In the genomic region with DNA sequence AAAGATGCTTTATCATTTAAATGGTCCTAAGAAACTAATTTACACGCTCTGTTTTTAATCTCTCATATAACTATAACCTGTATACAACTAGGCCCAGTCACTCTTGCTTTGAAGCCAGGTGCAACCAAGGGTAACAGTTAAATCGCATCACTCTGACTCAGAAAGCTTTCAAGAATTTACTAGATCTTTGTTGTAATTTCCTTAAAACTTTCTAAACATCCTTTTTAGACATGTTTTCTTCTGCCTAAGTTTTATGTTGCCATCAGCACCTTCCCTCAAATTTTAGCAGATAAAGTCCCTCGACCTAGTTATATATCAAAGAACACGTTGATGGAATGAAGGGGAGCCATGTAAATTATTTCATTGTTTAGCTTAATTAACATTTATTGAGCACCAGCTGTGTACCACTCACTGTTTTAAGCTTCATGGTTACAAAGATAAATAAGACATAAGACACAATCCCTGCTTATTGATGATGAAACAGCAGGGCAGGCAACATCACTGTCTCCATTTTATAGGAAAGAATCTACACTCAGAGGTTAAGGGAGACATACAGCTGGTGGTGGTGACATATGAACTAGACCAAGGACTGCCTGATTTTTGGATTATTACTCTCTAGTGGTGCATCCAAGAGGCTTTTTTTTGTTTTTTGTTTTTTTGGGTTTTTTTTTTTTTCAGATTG, we compare ENCODE assay signal across 16 cellular contexts.
DNase-seq lines count a peak whose midpoint lies in the region; ATAC-seq, FAIRE-seq and TF ChIP-seq lines count a peak whose summit lies in the region.
"Had no signal": no experiment of that assay in that cellular context is flagged by ENCODE, and none has a peak within 500 bp of the region (broad histone marks: within the 10 kb centered on the region; RNA-seq: fewer than 3 reads in every experiment).

No MANE protein-coding gene starts in this region.

- in situ Hi-C loops in GM12878 (cut with MboI) (no loop called here), HAP-1 (cut with MboI; ENCODE audit: low sequenced_read_pairs) (no loop called here)

- peaks cover 0 to 2% (median 0%) of the 10 kb centered on the region in 7 donors for H3K9me3 Mint-ChIP-seq in CD4-positive, CD25-positive, alpha-beta regulatory T cell
- peaks cover 8% of the 10 kb centered on the region for H3K9me3 Mint-ChIP-seq in endodermal cell
- H3K9me3 Mint-ChIP-seq: CD14-positive monocyte had no signal

- no peaks in the 10 kb centered on the region for H3K79me2 ChIP-seq in GM12878 (ENCODE audit: control insufficient read depth, insufficient read depth, low read length)

- H3K27me3 ChIP-seq in CD4-positive, CD25-positive, alpha-beta regulatory T cell (ENCODE audit: control insufficient read depth, insufficient read depth, low read length), result no peaks in the 10 kb centered on the region
- H3K27me3 ChIP-seq in GM12878 (replicated peaks in 1 of 2; ENCODE audit: control insufficient read depth in 2 of 2, insufficient read depth in 2 of 2, low read length in 1 of 2) (no peaks in the 10 kb centered on the region; a peak in 1 of 4 replicates), neutrophil (no peaks in the 10 kb centered on the region), HAP-1 (ENCODE audit: low read depth) (no peaks in the 10 kb centered on the region), endodermal cell (ENCODE audit: control insufficient read depth, insufficient read depth, low read length, poor library complexity, severe bottlenecking) (no peaks in the 10 kb centered on the region)

- RAD21 ChIA-PET in GM12878 (lab: Charles Lee; ENCODE audit: unreplicated experiment), result interaction anchor here (0.8 to 1.2 kb wide), 2 partner anchors 11 to 29 kb away, joined by 3 read pairs; no protein-coding TSS in a partner anchor

- no peaks in the 10 kb centered on the region for H3K36me3 ChIP-seq in CD4-positive, CD25-positive, alpha-beta regulatory T cell (ENCODE audit: control insufficient read depth, insufficient read depth, low read length)
- H3K36me3 ChIP-seq in GM12878 (ENCODE audit: control insufficient read depth in 2 of 2, insufficient read depth in 2 of 2, low read length in 1 of 2), result no peaks in the 10 kb centered on the region
- H3K36me3 ChIP-seq in neutrophil, result no peaks in the 10 kb centered on the region
- no peaks in the 10 kb centered on the region for H3K36me3 ChIP-seq in HAP-1 (replicated peaks)
- H3K36me3 ChIP-seq in endodermal cell (ENCODE audit: control insufficient read depth, insufficient read depth, low read length), result no peaks in the 10 kb centered on the region
- no peaks in the 10 kb centered on the region for H3K36me3 ChIP-seq in mucosa of descending colon (ENCODE audit: low read depth)

- H2AFZ ChIP-seq in GM12878 (ENCODE audit: control insufficient read depth, low read depth, low read length), result no peak overlapping the region

- no peaks in the 10 kb centered on the region for H3K9me3 ChIP-seq in CD4-positive, CD25-positive, alpha-beta regulatory T cell (ENCODE audit: control insufficient read depth in 2 of 2, low read length in 2 of 2)
- H3K9me3 ChIP-seq in GM12878 (replicated peaks; ENCODE audit: control insufficient read depth, insufficient read depth, low read length), result no peaks in the 10 kb centered on the region
- no peaks in the 10 kb centered on the region for H3K9me3 ChIP-seq in neutrophil
- H3K9me3 ChIP-seq in HAP-1, result no peaks in the 10 kb centered on the region
- H3K9me3 ChIP-seq in endodermal cell (ENCODE audit: control insufficient read depth, low read length), result no peaks in the 10 kb centered on the region
- H3K9me3 ChIP-seq in mucosa of descending colon, result no peaks in the 10 kb centered on the region
- H3K9me3 ChIP-seq: Caco-2 had no signal

- TF ChIP-seq CTCF in GM12878 (IDR thresholded peaks at IDR 0.05 in 2 of 3, conservative IDR thresholded peaks at IDR 0.05 in 1 of 3; ENCODE audit: control insufficient read depth in 2 of 3, extremely low read depth in 1 of 3, insufficient read depth in 1 of 3, low read depth in 3 of 3, low read length in 3 of 3) (no peak), neutrophil (IDR thresholded peaks at IDR 0.05) (no peak), endodermal cell (conservative IDR thresholded peaks at IDR 0.05) (no peak), mucosa of descending colon (IDR thresholded peaks at IDR 0.05) (no peak)

- peak; percentile 31 for FAIRE-seq in GM12878 (lab: Jason Lieb, UNC)

- H3K4me3 Mint-ChIP-seq in CD4-positive, CD25-positive, alpha-beta regulatory T cell, result peak overlapping the region in 1 of 4 donors; percentile 3
- H3K4me3 Mint-ChIP-seq in endodermal cell, result no peak overlapping the region
- H3K4me3 Mint-ChIP-seq: CD14-positive monocyte had no signal

- H3K9ac ChIP-seq in GM12878 (ENCODE audit: control insufficient read depth, insufficient read depth, low read length), result no peak overlapping the region
- no peak overlapping the region for H3K9ac ChIP-seq in endodermal cell (ENCODE audit: extremely low read depth, low read length, poor library complexity, severe bottlenecking)

- CTCF ChIA-PET in GM12878 (lab: Yijun Ruan, JAX), result interaction anchor here (0.7 to 7.7 kb wide), 2 partner anchors 10 to 227 kb away, joined by 3 to 65 read pairs; no protein-coding TSS in a partner anchor

- peak in 2 of 3 donors; percentile 7 to 15 for DNase-seq in CD4-positive, CD25-positive, alpha-beta regulatory T cell
- DNase-seq in GM12878 (ENCODE audit: low read depth, low spot score) (no peak), HAP-1 (ENCODE audit: low spot score in 2 of 2) (no peak), endodermal cell (no peak), mucosa of descending colon (no peak)
- DNase-seq: ACHN, AML-193, Caco-2, H7, NCI-H1417 treated with DMSO at 0.1 percent for 48 hours, NCI-H1930, NCI-H2171 treated with DMSO at 0.1 percent for 48 hours, NCI-H748 treated with DMSO at 0.1 percent for 48 hours had no signal

- H3K4me3 ChIP-seq in CD4-positive, CD25-positive, alpha-beta regulatory T cell (ENCODE audit: low read depth, low read length), result no peak overlapping the region
- no peak overlapping the region for H3K4me3 ChIP-seq in GM12878
- H3K4me3 ChIP-seq in neutrophil (ENCODE audit: low read depth in 1 of 2, low read length in 1 of 2), result no peak overlapping the region
- no peak overlapping the region for H3K4me3 ChIP-seq in HAP-1
- no peak overlapping the region for H3K4me3 ChIP-seq in endodermal cell (ENCODE audit: low read length)
- no peak overlapping the region for H3K4me3 ChIP-seq in mucosa of descending colon

- TF ChIP-seq POLR2A in GM12878 (IDR thresholded peaks at IDR 0.05; ENCODE audit: low read depth, low read length), result no peak

- no peak overlapping the region for H3K27ac ChIP-seq in CD4-positive, CD25-positive, alpha-beta regulatory T cell (ENCODE audit: insufficient read depth, low read length, poor library complexity, severe bottlenecking)
- H3K27ac ChIP-seq in GM12878 (ENCODE audit: control insufficient read depth, insufficient read depth), result no peak overlapping the region
- H3K27ac ChIP-seq in neutrophil, result peak overlapping the region; percentile 1
- no peak overlapping the region for H3K27ac ChIP-seq in endodermal cell (ENCODE audit: low read depth, low read length)

- no peaks in the 10 kb centered on the region for H3K36me3 Mint-ChIP-seq in CD4-positive, CD25-positive, alpha-beta regulatory T cell
- H3K36me3 Mint-ChIP-seq in endodermal cell (ENCODE audit: low read depth), result no peaks in the 10 kb centered on the region
- H3K36me3 Mint-ChIP-seq: CD14-positive monocyte had no signal

- SMC1A ChIA-PET in GM12878 (lab: Charles Lee; ENCODE audit: uncharacterized antibody, unreplicated experiment), result interaction anchor here (1.0 to 8.8 kb wide), 4 partner anchors 9 to 234 kb away, joined by 3 to 46 read pairs (median 6); no protein-coding TSS in a partner anchor

- no peaks in the 10 kb centered on the region for H3K27me3 Mint-ChIP-seq in CD4-positive, CD25-positive, alpha-beta regulatory T cell
- no peaks in the 10 kb centered on the region for H3K27me3 Mint-ChIP-seq in endodermal cell (ENCODE audit: insufficient read depth)

- WGBS in GM12878 (ENCODE audit: insufficient coverage, insufficient replicate concordance, low lambda C conversion rate, missing lambda C conversion rate), result 14% methylated on average over 4 of the region's 4 CpGs
- 68 to 72% methylated on average over 3 to 4 of the region's 4 CpGs for WGBS in endodermal cell (ENCODE audit: insufficient coverage in 1 of 2, insufficient read length in 1 of 2), 2 experiments

- BruUV-seq in GM12878 (replicated peaks; lab: Mats Ljungman, UMichigan), result no TSS peak

- peaks cover 17% of the 10 kb centered on the region for H3K4me1 ChIP-seq in CD4-positive, CD25-positive, alpha-beta regulatory T cell (ENCODE audit: control insufficient read depth, insufficient read depth, low read length, poor library complexity, severe bottlenecking)
- no peaks in the 10 kb centered on the region for H3K4me1 ChIP-seq in GM12878 (ENCODE audit: control insufficient read depth, insufficient read depth, low read length)
- H3K4me1 ChIP-seq in neutrophil (ENCODE audit: control insufficient read depth in 1 of 2, insufficient read depth in 1 of 2, low read depth in 1 of 2, low read length in 1 of 2), result peaks cover 17 to 28% of the 10 kb centered on the region in 2 experiments
- no peaks in the 10 kb centered on the region for H3K4me1 ChIP-seq in HAP-1
- H3K4me1 ChIP-seq in endodermal cell (ENCODE audit: control insufficient read depth, insufficient read depth, low read length), result no peaks in the 10 kb centered on the region
- H3K4me1 ChIP-seq in mucosa of descending colon (ENCODE audit: low read depth), result no peaks in the 10 kb centered on the region

- H3K27ac Mint-ChIP-seq in CD4-positive, CD25-positive, alpha-beta regulatory T cell, result peak overlapping the region in 2 of 3 donors; percentile 43 to 57
- H3K27ac Mint-ChIP-seq in endodermal cell, result no peak overlapping the region
- H3K27ac Mint-ChIP-seq: CD14-positive monocyte had no signal

- POLR2A ChIA-PET in GM12878 (lab: Charles Lee), result no interaction called here

- no peak for TF ChIP-seq RAD21 in GM12878 (IDR thresholded peaks at IDR 0.05; ENCODE audit: insufficient read depth, low read depth, low read length)

- H3K4me2 ChIP-seq in GM12878 (ENCODE audit: control insufficient read depth, insufficient read depth), result no peak overlapping the region

- H4K20me1 ChIP-seq in GM12878 (ENCODE audit: control insufficient read depth, insufficient read depth), result no peaks in the 10 kb centered on the region

- no peak for TF ChIP-seq EP300 in GM12878 (IDR thresholded peaks at IDR 0.05; ENCODE audit: borderline replicate concordance in 1 of 2, control insufficient read depth in 1 of 2, low read depth in 2 of 2, low read length in 2 of 2)

- peaks cover 11 to 40% (median 26%) of the 10 kb centered on the region in 4 donors for H3K4me1 Mint-ChIP-seq in CD4-positive, CD25-positive, alpha-beta regulatory T cell
- H3K4me1 Mint-ChIP-seq in endodermal cell, result peaks cover 11% of the 10 kb centered on the region

- peak in 1 of 2 donors; percentile 46 for ATAC-seq in CD4-positive, CD25-positive, alpha-beta regulatory T cell (ENCODE audit: low read depth in 2 of 2)
- ATAC-seq in HG02852 (IDR thresholded peaks at IDR 0.05; ENCODE audit: unreplicated experiment) (peak; percentile 65), GM12878 (peak; percentile 33; the same call in 1 of the 3 replicates), mucosa of descending colon (no peak)

- intact Hi-C loops in GM12878 (cut with micrococcal nuclease; ENCODE audit: unreplicated experiment) (no loop called here), mucosa of descending colon (cut with DNase I, micrococcal nuclease) (no loop called here)

Comparison
In these comparisons a context has a peak if more than half of its experiments do, and no peak if none do; other contexts are left out.
1. DNase-seq: peak in CD4-positive, CD25-positive, alpha-beta regulatory T cell (2 of 3); none in GM12878 (single experiment), HAP-1 (0 of 2), endodermal cell (single experiment) and mucosa of descending colon (0 of 3).